Comparison of ENCODE assay signal across 1 cellular context in the genomic region with DNA sequence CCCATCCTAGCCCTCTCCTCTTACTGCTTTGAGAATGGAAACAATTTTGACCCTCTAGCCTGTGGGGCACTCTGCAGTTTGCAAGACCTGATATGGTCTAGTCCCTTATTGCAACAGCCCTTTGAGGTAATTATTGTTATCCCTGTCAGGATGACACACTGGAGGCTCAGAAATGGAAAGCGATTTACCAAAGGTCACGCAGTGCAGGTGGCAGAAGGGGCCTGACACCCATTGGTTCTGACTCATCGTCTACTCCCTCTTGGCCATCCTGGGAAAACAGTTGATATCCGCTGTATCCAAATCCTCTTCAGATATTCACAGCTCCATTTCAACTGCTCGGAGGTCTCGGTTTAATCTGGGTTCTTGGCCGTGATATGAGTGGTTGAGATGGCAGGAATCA.
TF ChIP-seq lines count a peak whose summit lies in the region.

No MANE protein-coding gene starts in this region.

TF ChIP-seq in endothelial cell of umbilical vein, 7 proteins besides CTCF, POLR2A, EP300 and RAD21 (continued from another document):
- TF ChIP-seq MYC (IDR thresholded peaks at IDR 0.05; ENCODE audit: low read depth, low read length) (no peak), GATA2 (IDR thresholded peaks at IDR 0.05; ENCODE audit: insufficient read depth, insufficient read length, low read depth, low read length) (no peak)
